In the genomic region with DNA sequence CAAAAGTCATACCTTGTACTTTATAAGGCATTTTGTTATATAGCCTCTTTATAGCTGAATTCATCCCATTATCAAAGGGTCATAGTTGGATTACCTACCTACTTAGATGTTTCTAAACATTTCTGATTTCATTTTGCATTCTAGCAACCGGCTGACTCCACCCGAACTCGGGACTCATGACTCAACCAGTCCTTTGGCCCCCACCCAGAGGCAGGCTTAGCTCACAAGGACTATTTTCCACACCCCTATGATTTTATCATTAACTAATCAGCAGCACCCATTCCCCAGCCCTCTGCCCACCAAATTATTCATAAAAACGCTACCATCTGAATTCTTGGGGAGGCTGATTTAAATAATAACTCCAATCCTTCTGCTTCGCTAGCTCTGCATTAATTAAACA, we compare ENCODE assay signal across 11 cellular contexts.
DNase-seq lines count a peak whose midpoint lies in the region; ATAC-seq and TF ChIP-seq lines count a peak whose summit lies in the region.
"Had no signal": no experiment of that assay in that cellular context is flagged by ENCODE, and none has a peak within 500 bp of the region (broad histone marks: within the 10 kb centered on the region; RNA-seq: fewer than 3 reads in every experiment).

No MANE protein-coding gene starts in this region.

- TF ChIP-seq POLR2A in lower leg skin (IDR thresholded peaks at IDR 0.05) (no peak), transverse colon (IDR thresholded peaks at IDR 0.05) (no peak)

- ATAC-seq in GM19328 (IDR thresholded peaks at IDR 0.05; ENCODE audit: unreplicated experiment): no peak

- no peaks in the 10 kb centered on the region for H3K9me3 ChIP-seq in transverse colon

- intact Hi-C loops in lower leg skin (cut with DNase I; ENCODE audit: low total_unique reads) (loop anchor here (10.0 kb wide), 1 partner anchor 545 kb away; no protein-coding TSS in a partner anchor), transverse colon (cut with DNase I; ENCODE audit: low total_unique reads) (no loop called here)

- H3K27me3 ChIP-seq in transverse colon: no peaks in the 10 kb centered on the region

- WGBS in lower leg skin, 2 donors: 24 to 36% methylated on average over 5 of the region's 5 CpGs
- WGBS in transverse colon (ENCODE audit: low coverage in 1 of 2), 2 donors: 11 to 67% methylated on average over 3 to 5 of the region's 5 CpGs

- no peaks in the 10 kb centered on the region for H3K36me3 ChIP-seq in transverse colon

- in situ Hi-C loops in transverse colon (cut with MboI; ENCODE audit: low pct_ligation_motif_present in 1 of 4, low pct_unique_long_range_greater_than_20kb in 1 of 4, low sequenced_read_pairs in 3 of 4): loop anchor here (10.0 to 25.0 kb wide), 6 partner anchors 227 to 535 kb away; no protein-coding TSS in a partner anchor
- in situ Hi-C loops in KBM-7 (cut with MboI; ENCODE audit: low pct_unique_long_range_greater_than_20kb, low sequenced_read_pairs): loop anchor here (25.0 kb wide), 2 partner anchors 402 to 527 kb away; no protein-coding TSS in a partner anchor

- peak overlapping the region in 1 of 4 donors; percentile 82 for H3K27ac ChIP-seq in transverse colon

- H3K4me1 ChIP-seq in transverse colon: peaks cover 0 to 22% (median 5%) of the 10 kb centered on the region in 4 donors

- DNase-seq in LoVo (ENCODE audit: low spot score) (peak; percentile 32), choroid plexus epithelial cell (ENCODE audit: low read depth) (peak; percentile 87), lower leg skin (ENCODE audit: low spot score in 2 of 2) (peak; percentile 75 to 96), transverse colon (peak; percentile 42), KBM-7 (no peak), amygdala (lab: John Stamatoyannopoulos, UW) (no peak)
- DNase-seq: activated CD4-positive, alpha-beta T cell treated with anti-CD3 and anti-CD28 coated beads for 4 hours; activated naive CD4-positive, alpha-beta T cell treated with anti-CD3 and anti-CD28 coated beads, Interleukin-2, amount 50 U/mL, for 16 hours; DND-41; SIG-M5 had no signal

- H3K4me3 ChIP-seq in choroid plexus epithelial cell (ENCODE audit: low read depth, low read length): no peak overlapping the region
- H3K4me3 ChIP-seq in lower leg skin (ENCODE audit: low read depth, poor library complexity, severe bottlenecking): no peak overlapping the region
- no peak overlapping the region for H3K4me3 ChIP-seq in transverse colon

- TF ChIP-seq CTCF in choroid plexus epithelial cell (conservative IDR thresholded peaks at IDR 0.05; ENCODE audit: low read depth, low read length) (no peak), lower leg skin (IDR thresholded peaks at IDR 0.05) (no peak), transverse colon (IDR thresholded peaks at IDR 0.05) (no peak)

- TF ChIP-seq EP300 in transverse colon (IDR thresholded peaks at IDR 0.05; ENCODE audit: low read depth): no peak

Comparison
In these comparisons a context has a peak if more than half of its experiments do, and no peak if none do; other contexts are left out.
1. DNase-seq: peak in LoVo (single experiment), choroid plexus epithelial cell (single experiment), lower leg skin (2 of 2) and transverse colon (single experiment); none in KBM-7 (single experiment) and amygdala (0 of 56).